Comparison of ENCODE assay signal across 17 cellular contexts in the genomic region with DNA sequence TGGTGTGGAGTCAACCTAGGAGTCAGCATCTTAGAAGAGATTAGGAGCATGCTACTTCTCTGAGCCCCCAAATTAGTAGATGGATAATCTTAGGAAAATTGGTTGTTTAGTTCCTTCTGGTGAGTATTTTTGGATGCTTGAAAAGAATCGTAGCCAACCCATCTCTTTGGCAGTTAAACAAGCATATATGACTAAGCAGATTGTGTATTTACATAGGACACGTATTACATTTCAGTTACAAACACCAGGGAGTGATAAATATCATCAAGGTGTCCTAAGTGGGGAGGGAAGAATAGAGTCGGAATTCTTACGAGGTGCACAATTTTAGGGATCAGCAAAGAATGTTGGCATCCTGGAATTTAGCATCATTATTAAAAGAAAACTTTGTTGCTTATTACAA.
"Had no signal": no experiment of that assay in that cellular context is flagged by ENCODE, and none has a peak within 500 bp of the region (broad histone marks: within the 10 kb centered on the region; RNA-seq: fewer than 3 reads in every experiment).

No MANE protein-coding gene starts in this region.

- H3K4me3 ChIP-seq: heart left ventricle, mucosa of descending colon, skin epidermis, stomach, thoracic aorta had no signal

- ATAC-seq: activated CD8-positive, alpha-beta T cell treated with anti-CD3 and anti-CD28 coated beads for 36 hours; heart left ventricle; left lobe of liver; mucosa of descending colon; naive thymus-derived CD8-positive, alpha-beta T cell had no signal

- DNase-seq: activated CD8-positive, alpha-beta memory T cell treated with anti-CD3 and anti-CD28 coated beads, Interleukin-2, amount 50 U/mL, for 48 hours; activated CD8-positive, alpha-beta T cell treated with anti-CD3 and anti-CD28 coated beads for 36 hours; activated naive CD8-positive, alpha-beta T cell treated with anti-CD3 and anti-CD28 coated beads, Interleukin-2, amount 10 ng/mL, durations not matched to agents 7 days and 5 days; anterior cingulate cortex; cortex of kidney; effector CD8-positive, alpha-beta T cell; heart left ventricle; mammary epithelial cell; mucosa of descending colon; naive thymus-derived CD8-positive, alpha-beta T cell; stimulated activated CD4-positive, alpha-beta T cell treated with anti-CD3 and anti-CD28 coated beads, Interleukin-4, amount 100 ng/mL, for 4 hours; stomach had no signal

- H3K9me3 ChIP-seq: heart left ventricle, mucosa of descending colon, neutrophil, stomach, thoracic aorta had no signal

- H3K27me3 ChIP-seq: heart left ventricle, neutrophil, stomach had no signal

- H3K27ac ChIP-seq: heart left ventricle, neutrophil, skin epidermis, stomach, thoracic aorta, VCaP had no signal
